11 cellular contexts compared by ENCODE assay signal in the genomic region with DNA sequence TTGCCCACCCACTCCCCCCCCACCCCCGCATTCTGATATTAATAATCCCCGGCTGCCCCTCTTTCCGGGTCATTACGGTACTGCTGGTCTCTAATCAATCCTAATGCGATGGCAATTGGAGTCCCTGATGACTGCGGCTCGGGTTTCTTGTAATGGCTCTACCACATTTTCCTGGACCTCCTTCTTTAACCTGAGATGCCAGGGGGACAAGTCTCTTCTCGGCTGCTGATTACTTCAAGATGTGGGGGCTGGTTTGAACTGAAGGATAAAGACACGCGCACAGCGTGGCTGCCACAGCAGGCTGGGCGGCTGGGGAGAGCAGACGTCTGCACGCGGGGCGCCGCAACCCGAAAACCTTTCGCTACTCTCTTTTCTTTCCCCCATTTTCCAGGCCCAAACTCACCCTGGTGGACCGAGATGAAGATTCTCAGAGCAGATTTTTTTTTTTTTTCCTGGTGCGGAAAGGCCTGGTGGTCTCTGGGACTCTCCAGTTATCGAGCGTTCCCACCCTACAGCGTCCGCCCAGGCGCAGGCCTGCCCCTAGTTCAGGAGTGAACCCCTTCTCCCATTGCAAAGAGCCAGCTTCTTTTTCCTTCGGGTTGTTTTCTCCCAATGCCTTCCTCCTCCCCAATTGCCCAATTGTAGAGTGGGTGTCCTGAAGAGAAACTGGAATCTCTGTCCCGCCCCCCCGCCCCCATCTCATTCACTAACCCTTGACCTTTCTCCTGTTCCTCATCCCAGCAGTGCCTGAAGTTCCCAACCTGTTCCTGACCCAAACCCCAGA. TPM values are rescaled to one million over a fixed set of nuclear protein-coding genes. Genes with fewer than 3 reads are reported as not detected.
DNase-seq lines count a peak whose midpoint lies in the region; TF ChIP-seq lines count a peak whose summit lies in the region.
"Had no signal": no experiment of that assay in that cellular context is flagged by ENCODE, and none has a peak within 500 bp of the region (broad histone marks: within the 10 kb centered on the region; RNA-seq: fewer than 3 reads in every experiment).

No MANE protein-coding gene starts in this region.

- POLR2A ChIA-PET in activated CD4-positive, alpha-beta memory T cell treated with anti-CD3 and anti-CD28 coated beads, Interleukin-2, amount 10 ng/mL, durations not matched to agents 7 days and 5 days (lab: Charles Lee): interaction anchor here (1.2 to 1.4 kb wide), 2 partner anchors 8 to 597 kb away, joined by 3 to 5 read pairs; no protein-coding TSS in a partner anchor
- POLR2A ChIA-PET in activated CD4-positive, alpha-beta memory T cell treated with anti-CD3 and anti-CD28 coated beads for 36 hours (lab: Charles Lee): no interaction called here
- POLR2A ChIA-PET in PC-9 (lab: Charles Lee; ENCODE audit: unreplicated experiment): interaction anchor here (0.6 kb wide), 1 partner anchor 433 kb away, joined by 5 read pairs; no protein-coding TSS in a partner anchor

- CTCF ChIA-PET in activated CD4-positive, alpha-beta memory T cell treated with anti-CD3 and anti-CD28 coated beads, Interleukin-2, amount 10 ng/mL, durations not matched to agents 7 days and 5 days (lab: Charles Lee): no interaction called here
- CTCF ChIA-PET in activated CD4-positive, alpha-beta memory T cell treated with anti-CD3 and anti-CD28 coated beads for 36 hours (lab: Charles Lee): interaction anchor here (0.8 to 1.4 kb wide), 4 partner anchors 9 to 597 kb away, joined by 3 to 10 read pairs (median 5); no protein-coding TSS in a partner anchor
- CTCF ChIA-PET in PC-9 (lab: Charles Lee): interaction anchor here (1.4 kb wide), 1 partner anchor 325 kb away, joined by 3 read pairs; a partner anchor contains a TSS

- H3K9me3 ChIP-seq in hepatocyte (ENCODE audit: low read depth) (no peaks in the 10 kb centered on the region), PC-9 (ENCODE audit: insufficient read depth, low read depth) (no peaks in the 10 kb centered on the region)
- H3K9me3 ChIP-seq: body of pancreas had no signal

- peaks cover 16% of the 10 kb centered on the region for H3K36me3 Mint-ChIP-seq in activated CD4-positive, alpha-beta memory T cell treated with anti-CD3 and anti-CD28 coated beads, Interleukin-2, amount 10 ng/mL, durations not matched to agents 7 days and 5 days (ENCODE audit: low read depth)
- no peaks in the 10 kb centered on the region for H3K36me3 Mint-ChIP-seq in activated CD4-positive, alpha-beta memory T cell treated with anti-CD3 and anti-CD28 coated beads for 36 hours

- H3K4me2 ChIP-seq in hepatocyte (peak overlapping the region; percentile 95), PC-9 (no peak overlapping the region)

- H3K27ac ChIP-seq in hepatocyte (peak overlapping the region; percentile 87), PC-9 (no peak overlapping the region)
- H3K27ac ChIP-seq: body of pancreas, VCaP had no signal

- intact Hi-C loops in activated CD4-positive, alpha-beta memory T cell treated with anti-CD3 and anti-CD28 coated beads for 36 hours (cut with micrococcal nuclease): no loop called here
- intact Hi-C loops in PC-9 (cut with micrococcal nuclease; ENCODE audit: unreplicated experiment): loop anchor here (10.0 kb wide), 1 partner anchor 209 kb away; no protein-coding TSS in a partner anchor

- H3K9me3 Mint-ChIP-seq in activated CD4-positive, alpha-beta memory T cell treated with anti-CD3 and anti-CD28 coated beads, Interleukin-2, amount 10 ng/mL, durations not matched to agents 7 days and 5 days: no peaks in the 10 kb centered on the region
- H3K9me3 Mint-ChIP-seq in activated CD4-positive, alpha-beta memory T cell treated with anti-CD3 and anti-CD28 coated beads for 36 hours: no peaks in the 10 kb centered on the region

- H3K9me2 ChIP-seq in hepatocyte (replicated peaks; ENCODE audit: insufficient read depth) (no peaks in the 10 kb centered on the region), PC-9 (ENCODE audit: insufficient read depth) (no peaks in the 10 kb centered on the region)

- no peak overlapping the region for H3K4me3 ChIP-seq in hepatocyte
- peak overlapping the region; percentile 79 for H3K4me3 ChIP-seq in skeletal muscle cell (ENCODE audit: low read depth, low read length)
- no peak overlapping the region for H3K4me3 ChIP-seq in PC-9
- H3K4me3 ChIP-seq: body of pancreas had no signal

- H3K4me3 Mint-ChIP-seq in activated CD4-positive, alpha-beta memory T cell treated with anti-CD3 and anti-CD28 coated beads, Interleukin-2, amount 10 ng/mL, durations not matched to agents 7 days and 5 days: peak overlapping the region; percentile 80
- no peak overlapping the region for H3K4me3 Mint-ChIP-seq in activated CD4-positive, alpha-beta memory T cell treated with anti-CD3 and anti-CD28 coated beads for 36 hours

- peaks cover 68% of the 10 kb centered on the region for H3K4me1 Mint-ChIP-seq in activated CD4-positive, alpha-beta memory T cell treated with anti-CD3 and anti-CD28 coated beads, Interleukin-2, amount 10 ng/mL, durations not matched to agents 7 days and 5 days
- peaks cover 51% of the 10 kb centered on the region for H3K4me1 Mint-ChIP-seq in activated CD4-positive, alpha-beta memory T cell treated with anti-CD3 and anti-CD28 coated beads for 36 hours (ENCODE audit: low read depth)

- H3F3A ChIP-seq in PC-9 (ENCODE audit: insufficient read depth, low read depth): no peaks in the 10 kb centered on the region; the same call in 1 of the 2 replicates

- no peak overlapping the region for H3K27ac Mint-ChIP-seq in activated CD4-positive, alpha-beta memory T cell treated with anti-CD3 and anti-CD28 coated beads, Interleukin-2, amount 10 ng/mL, durations not matched to agents 7 days and 5 days
- no peak overlapping the region for H3K27ac Mint-ChIP-seq in activated CD4-positive, alpha-beta memory T cell treated with anti-CD3 and anti-CD28 coated beads for 36 hours

- WGBS in hepatocyte (ENCODE audit: low lambda C conversion rate, missing lambda C conversion rate): 12% methylated on average over 27 of the region's 29 CpGs

- H3K36me3 ChIP-seq in hepatocyte (replicated peaks; ENCODE audit: insufficient read depth, low read depth) (no peaks in the 10 kb centered on the region), PC-9 (ENCODE audit: low read depth) (no peaks in the 10 kb centered on the region)

- no peak for DNase-seq in activated CD4-positive, alpha-beta memory T cell treated with anti-CD3 and anti-CD28 coated beads, Interleukin-2, amount 10 ng/mL, durations not matched to agents 7 days and 5 days
- DNase-seq in activated CD4-positive, alpha-beta memory T cell treated with anti-CD3 and anti-CD28 coated beads for 36 hours: no peak
- DNase-seq in NCI-H82 (lab: John Stamatoyannopoulos, UW) (peak; percentile 78), hepatocyte (ENCODE audit: low spot score) (peak; percentile 63), skeletal muscle cell (ENCODE audit: low read depth) (no peak), PC-9 (no peak), GDM1 (lab: John Stamatoyannopoulos, UW) (no peak), HuH-7.5 (ENCODE audit: low spot score) (no peak)
- DNase-seq: body of pancreas had no signal

- no peak for TF ChIP-seq CTCF in hepatocyte (IDR thresholded peaks at IDR 0.05; ENCODE audit: poor library complexity)
- TF ChIP-seq CTCF in PC-9 (conservative IDR thresholded peaks at IDR 0.05): no peak

- H3K4me1 ChIP-seq in hepatocyte (ENCODE audit: insufficient read depth) (peaks cover 19% of the 10 kb centered on the region), PC-9 (replicated peaks; ENCODE audit: insufficient read depth) (0 out of 2 replicates have a peak, but pooled peaks cover 6% of the 10 kb centered on the region)

- no peak overlapping the region for H2AFZ ChIP-seq in hepatocyte
- no peak overlapping the region for H2AFZ ChIP-seq in PC-9

- peaks cover 93% of the 10 kb centered on the region for H3K27me3 Mint-ChIP-seq in activated CD4-positive, alpha-beta memory T cell treated with anti-CD3 and anti-CD28 coated beads, Interleukin-2, amount 10 ng/mL, durations not matched to agents 7 days and 5 days
- H3K27me3 Mint-ChIP-seq in activated CD4-positive, alpha-beta memory T cell treated with anti-CD3 and anti-CD28 coated beads for 36 hours: peaks cover 85% of the 10 kb centered on the region

- H4K20me1 ChIP-seq in hepatocyte (ENCODE audit: insufficient read depth, poor library complexity, severe bottlenecking) (no peaks in the 10 kb centered on the region), PC-9 (ENCODE audit: insufficient read depth) (no peaks in the 10 kb centered on the region)

- H3K27me3 ChIP-seq in hepatocyte: peaks cover 95% of the 10 kb centered on the region
- no peaks in the 10 kb centered on the region for H3K27me3 ChIP-seq in PC-9 (ENCODE audit: insufficient read depth, low read depth)

- no TSS peak for BruUV-seq in PC-9 (replicated peaks; lab: Mats Ljungman, UMichigan)

- H3K79me2 ChIP-seq in hepatocyte (no peaks in the 10 kb centered on the region), PC-9 (ENCODE audit: low read depth) (no peaks in the 10 kb centered on the region)

RNA-seq across cellular contexts. Expression of a gene that starts 6.0 kb away (rescaled TPM):
- total RNA-seq in activated CD4-positive, alpha-beta memory T cell treated with anti-CD3 and anti-CD28 coated beads, Interleukin-2, amount 10 ng/mL, durations not matched to agents 7 days and 5 days: 1 to 10 TPM; 1.3 to 1.4 TPM
- not detected for total RNA-seq in activated CD4-positive, alpha-beta memory T cell treated with anti-CD3 and anti-CD28 coated beads for 36 hours
- total RNA-seq in hepatocyte: 6.3 and 6.5 TPM in 2 replicates
- 5.2 and 5.9 TPM in 2 replicates for polyA plus RNA-seq in hepatocyte
- 8.1 and 9.4 TPM in 2 replicates for total RNA-seq in PC-9 (2021)
- total RNA-seq: liver had no signal
- polyA plus RNA-seq: liver had no signal

Comparison
In these comparisons a context has a peak if more than half of its experiments do, and no peak if none do; other contexts are left out.
1. DNase-seq: peak in NCI-H82 (single experiment) and hepatocyte (single experiment); none in activated CD4-positive, alpha-beta memory T cell treated with anti-CD3 and anti-CD28 coated beads, Interleukin-2, amount 10 ng/mL, durations not matched to agents 7 days and 5 days (single experiment), activated CD4-positive, alpha-beta memory T cell treated with anti-CD3 and anti-CD28 coated beads for 36 hours (single experiment), skeletal muscle cell (single experiment), PC-9 (0 of 2), GDM1 (single experiment) and HuH-7.5 (single experiment).